In genomic region chr20:32110727-32111126, GRCh38 we compare ENCODE assay signal across 11 cellular contexts. TPM values are rescaled to one million over a fixed set of nuclear protein-coding genes. Genes with fewer than 3 reads are reported as not detected.
DNase-seq lines count a peak whose midpoint lies in the region; ATAC-seq and TF ChIP-seq lines count a peak whose summit lies in the region.
"Had no signal": no experiment of that assay in that cellular context is flagged by ENCODE, and none has a peak within 500 bp of the region (broad histone marks: within the 10 kb centered on the region; RNA-seq: fewer than 3 reads in every experiment).

No MANE protein-coding gene starts in this region.

- peaks cover 6% of the 10 kb centered on the region for H3K27me3 Mint-ChIP-seq in activated T-cell treated with anti-CD3 and anti-CD28 coated beads, Interleukin-2, amount 50 U/mL, for 72 hours (ENCODE audit: low read depth)
- no peaks in the 10 kb centered on the region for H3K27me3 Mint-ChIP-seq in activated naive CD8-positive, alpha-beta T cell treated with anti-CD3 and anti-CD28 coated beads, Interleukin-2, amount 50 U/mL, for 24 hours

- H3K27ac ChIP-seq in left lung: peak overlapping the region in 1 of 2 donors; percentile 98
- no peak overlapping the region for H3K27ac ChIP-seq in thoracic aorta

- H3K9me3 ChIP-seq in left lung (no peaks in the 10 kb centered on the region), thoracic aorta (no peaks in the 10 kb centered on the region)

- DNase-seq in activated T-cell treated with anti-CD3 and anti-CD28 coated beads, Interleukin-2, amount 50 U/mL, for 72 hours: no peak
- DNase-seq in activated T-cell treated with anti-CD3 and anti-CD28 coated beads, Interleukin-2, amount 50 U/mL, for 48 hours: no peak
- DNase-seq in activated naive CD8-positive, alpha-beta T cell treated with anti-CD3 and anti-CD28 coated beads, Interleukin-2, amount 50 U/mL, for 24 hours: no peak
- DNase-seq in left lung (no peak), thoracic aorta (ENCODE audit: low spot score) (no peak), DMS114 treated with DMSO at 0.1 percent for 48 hours (lab: John Stamatoyannopoulos, UW; ENCODE audit: unreplicated experiment) (no peak), activated gamma-delta T cell (lab: John Stamatoyannopoulos, UW) (no peak), mucosa of gallbladder (ENCODE audit: low spot score) (no peak)

- H3K4me3 Mint-ChIP-seq in activated T-cell treated with anti-CD3 and anti-CD28 coated beads, Interleukin-2, amount 50 U/mL, for 72 hours: peak overlapping the region; percentile 85 to 99
- H3K4me3 Mint-ChIP-seq in activated naive CD8-positive, alpha-beta T cell treated with anti-CD3 and anti-CD28 coated beads, Interleukin-2, amount 50 U/mL, for 24 hours: peak overlapping the region; percentile 87

- ATAC-seq in activated T-cell treated with anti-CD3 and anti-CD28 coated beads, Interleukin-2, amount 50 U/mL, for 72 hours (replicated peaks in 1 of 2): no peak
- no peak for ATAC-seq in activated naive CD8-positive, alpha-beta T cell treated with anti-CD3 and anti-CD28 coated beads, Interleukin-2, amount 50 U/mL, for 24 hours
- ATAC-seq in left lung: no peak
- no peak for ATAC-seq in thoracic aorta (ENCODE audit: insufficient number of reproducible peaks, low FRiP score, low read depth)

- H3K4me3 ChIP-seq in left lung (peak overlapping the region; percentile 63 to 95), thoracic aorta (peak overlapping the region; percentile 99)

- H3K4me1 ChIP-seq in left lung (peaks cover 10 to 58% of the 10 kb centered on the region in 2 donors), thoracic aorta (ENCODE audit: control insufficient read depth in 1 of 2, low read depth in 2 of 2) (peaks cover 23 to 24% of the 10 kb centered on the region in 2 donors)

- peaks cover 0 to 6% of the 10 kb centered on the region in 2 donors for H3K36me3 ChIP-seq in left lung
- H3K36me3 ChIP-seq in thoracic aorta: no peaks in the 10 kb centered on the region

- intact Hi-C loops in left lung (cut with DNase I): no loop called here

- H3K4me1 Mint-ChIP-seq in activated T-cell treated with anti-CD3 and anti-CD28 coated beads, Interleukin-2, amount 50 U/mL, for 72 hours (ENCODE audit: low read depth): peaks cover 48% of the 10 kb centered on the region
- peaks cover 42% of the 10 kb centered on the region for H3K4me1 Mint-ChIP-seq in activated naive CD8-positive, alpha-beta T cell treated with anti-CD3 and anti-CD28 coated beads, Interleukin-2, amount 50 U/mL, for 24 hours

- no peaks in the 10 kb centered on the region for H3K9me3 Mint-ChIP-seq in activated T-cell treated with anti-CD3 and anti-CD28 coated beads, Interleukin-2, amount 50 U/mL, for 72 hours
- H3K9me3 Mint-ChIP-seq in activated naive CD8-positive, alpha-beta T cell treated with anti-CD3 and anti-CD28 coated beads, Interleukin-2, amount 50 U/mL, for 24 hours: no peaks in the 10 kb centered on the region

- peaks cover 6 to 8% of the 10 kb centered on the region in 2 donors for H3K36me3 Mint-ChIP-seq in activated T-cell treated with anti-CD3 and anti-CD28 coated beads, Interleukin-2, amount 50 U/mL, for 72 hours (ENCODE audit: insufficient read depth in 2 of 2)
- peaks cover 15% of the 10 kb centered on the region for H3K36me3 Mint-ChIP-seq in activated naive CD8-positive, alpha-beta T cell treated with anti-CD3 and anti-CD28 coated beads, Interleukin-2, amount 50 U/mL, for 24 hours (ENCODE audit: low read depth)

- no peak for TF ChIP-seq CTCF in left lung (IDR thresholded peaks at IDR 0.05)
- TF ChIP-seq CTCF in thoracic aorta (IDR thresholded peaks at IDR 0.05): no peak

- H3K27me3 ChIP-seq in left lung (no peaks in the 10 kb centered on the region), thoracic aorta (replicated peaks; ENCODE audit: insufficient read depth) (no peaks in the 10 kb centered on the region)

- peak overlapping the region; percentile 99 for H3K27ac Mint-ChIP-seq in activated T-cell treated with anti-CD3 and anti-CD28 coated beads, Interleukin-2, amount 50 U/mL, for 72 hours
- peak overlapping the region; percentile 99 for H3K27ac Mint-ChIP-seq in activated naive CD8-positive, alpha-beta T cell treated with anti-CD3 and anti-CD28 coated beads, Interleukin-2, amount 50 U/mL, for 24 hours

RNA-seq across cellular contexts. Expression of gene TM9SF4, which starts 1.2 kb away (rescaled TPM):
- total RNA-seq in activated T-cell treated with anti-CD3 and anti-CD28 coated beads, Interleukin-2, amount 50 U/mL, for 72 hours: 10 to 100 TPM; 42.9 to 56.7 TPM
- 10 to 100 TPM; 56.2 to 59.1 TPM for total RNA-seq in left lung
- 10 to 100 TPM; 33.4 TPM for total RNA-seq in thoracic aorta
- total RNA-seq in mucosa of gallbladder: 60.7 TPM

RNA-seq across cellular contexts. Expression of gene HCK, which starts 58.7 kb away (rescaled TPM):
- 1 to 10 TPM in 1 of 2 donors, under 1 TPM in 1; 0.50 to 1.1 TPM for total RNA-seq in activated T-cell treated with anti-CD3 and anti-CD28 coated beads, Interleukin-2, amount 50 U/mL, for 72 hours
- total RNA-seq in left lung (100 to 1,000 TPM in 1 of 2 donors, 10 to 100 TPM in 1; 30.8 to 110 TPM), thoracic aorta (10 to 100 TPM; 29.0 to 38.1 TPM), mucosa of gallbladder (11.7 TPM)
- total RNA-seq: Daoy; glomerular endothelial cell; T-helper 2 cell treated with Interferon-gamma antibody and Interleukin-4, amounts not matched to agents 100 ng/mL and 5 ng/mL, for 36 hours had no signal
